Comparison of ENCODE assay signal across 2 cellular contexts in genomic region chr5:98053170-98053569, GRCh38.
TF ChIP-seq lines count a peak whose summit lies in the region.

No MANE protein-coding gene starts in this region.

TF ChIP-seq in HepG2, 621 proteins besides CTCF, POLR2A, EP300 and RAD21 (continued from another document):
- no peak for TF ChIP-seq JDP2 (CRISPR knock-in tag; IDR thresholded peaks at IDR 0.05; ENCODE audit: borderline replicate concordance)
- no peak for TF ChIP-seq PRDM10 (CRISPR knock-in tag; IDR thresholded peaks at IDR 0.05; ENCODE audit: low read depth)
- no peak for TF ChIP-seq PLRG1 (conservative IDR thresholded peaks at IDR 0.05)
- peak; percentile 87 for TF ChIP-seq MAFF (IDR thresholded peaks at IDR 0.05; ENCODE audit: low read depth, low read length)
- TF ChIP-seq HOXA7 (CRISPR knock-in tag; IDR thresholded peaks at IDR 0.05): no peak
- TF ChIP-seq SOX5 (CRISPR knock-in tag; IDR thresholded peaks at IDR 0.05; ENCODE audit: borderline replicate concordance): no peak
- TF ChIP-seq RXRA (CRISPR knock-in tag; IDR thresholded peaks at IDR 0.05): no peak
- no peak for TF ChIP-seq NFIC (IDR thresholded peaks at IDR 0.05; ENCODE audit: low read length)
- no peak for TF ChIP-seq SAP130 (CRISPR knock-in tag; IDR thresholded peaks at IDR 0.05; ENCODE audit: low read depth)
- TF ChIP-seq KDM4B (CRISPR knock-in tag; IDR thresholded peaks at IDR 0.05): no peak
- TF ChIP-seq ZNF280D (CRISPR knock-in tag; IDR thresholded peaks at IDR 0.05): no peak
- TF ChIP-seq MAFK (conservative IDR thresholded peaks at IDR 0.05 in 1 of 2, IDR thresholded peaks at IDR 0.05 in 1 of 2; ENCODE audit: low read length in 2 of 2): peak; percentile 85 to 93
- TF ChIP-seq KLF15 (CRISPR knock-in tag; IDR thresholded peaks at IDR 0.05; ENCODE audit: borderline replicate concordance): no peak
- TF ChIP-seq ZNF101 (CRISPR knock-in tag; IDR thresholded peaks at IDR 0.05; ENCODE audit: borderline replicate concordance, low read depth): no peak
- TF ChIP-seq DNMT3B (CRISPR knock-in tag; conservative IDR thresholded peaks at IDR 0.05): no peak
- no peak for TF ChIP-seq NFYB (CRISPR knock-in tag; IDR thresholded peaks at IDR 0.05)

TF ChIP-seq in K562, 482 proteins besides CTCF, POLR2A, EP300 and RAD21:
- TF ChIP-seq MAFK (IDR thresholded peaks at IDR 0.05; ENCODE audit: low read length) (peak; percentile 69), C11orf30 (IDR thresholded peaks at IDR 0.05; ENCODE audit: low read depth) (peak; percentile 67), ZNF316 (IDR thresholded peaks at IDR 0.05) (peak; percentile 86), MAFG (tag; conservative IDR thresholded peaks at IDR 0.05) (peak; percentile 66), POLR3A (IDR thresholded peaks at IDR 0.05; ENCODE audit: borderline replicate concordance, extremely low read depth, insufficient read depth, insufficient read length) (no peak), TCF15 (CRISPR knock-in tag; IDR thresholded peaks at IDR 0.05) (no peak), MAFF (IDR thresholded peaks at IDR 0.05; ENCODE audit: low read length) (peak; percentile 77)
